Comparison of ENCODE assay signal across 8 cellular contexts in genomic region chr1:160795951-160796383, GRCh38. TPM values are rescaled to one million over a fixed set of nuclear protein-coding genes. Genes with fewer than 3 reads are reported as not detected.
DNase-seq lines count a peak whose midpoint lies in the region; ATAC-seq and TF ChIP-seq lines count a peak whose summit lies in the region.

Gene LY9 (plus strand): TSS chr1:160796174. CDS start chr1:160796188, 14 bp downstream.

- peak within 1 kb of the TSS; percentile 57 to 78 for H3K27ac ChIP-seq in mucosa of rectum (ENCODE audit: low read depth in 2 of 2, low read length in 2 of 2)
- peak within 1 kb of the TSS; percentile 36 for H3K27ac ChIP-seq in upper lobe of right lung

- DNase-seq in activated CD4-positive, alpha-beta memory T cell treated with anti-CD3 and anti-CD28 coated beads, Interleukin-2, amount 10 ng/mL, durations not matched to agents 7 days and 5 days, result peak; percentile 88
- DNase-seq in upper lobe of right lung (no peak), NCI-H82 (lab: John Stamatoyannopoulos, UW) (no peak), NCI-H345 (lab: John Stamatoyannopoulos, UW) (no peak), NCI-H1105 (lab: John Stamatoyannopoulos, UW) (no peak)

- H3K27ac Mint-ChIP-seq in activated CD4-positive, alpha-beta memory T cell treated with anti-CD3 and anti-CD28 coated beads, Interleukin-2, amount 10 ng/mL, durations not matched to agents 7 days and 5 days, result peak within 1 kb of the TSS; percentile 96

- H3K4me3 ChIP-seq in mucosa of rectum (ENCODE audit: low read length in 2 of 2) (peak within 1 kb of the TSS; percentile 20 to 64), upper lobe of right lung (peak within 1 kb of the TSS; percentile 29)

- H3K27me3 Mint-ChIP-seq in activated CD4-positive, alpha-beta memory T cell treated with anti-CD3 and anti-CD28 coated beads, Interleukin-2, amount 10 ng/mL, durations not matched to agents 7 days and 5 days, result peaks cover 3% of the 10 kb centered on the region

- H3K36me3 Mint-ChIP-seq in activated CD4-positive, alpha-beta memory T cell treated with anti-CD3 and anti-CD28 coated beads, Interleukin-2, amount 10 ng/mL, durations not matched to agents 7 days and 5 days (ENCODE audit: low read depth), result peaks cover 30% of the 10 kb centered on the region

- no peaks in the 10 kb centered on the region for H3K9me3 ChIP-seq in mucosa of rectum (ENCODE audit: control insufficient read depth in 2 of 2, low read length in 2 of 2)
- H3K9me3 ChIP-seq in upper lobe of right lung, result no peaks in the 10 kb centered on the region

- H3K4me1 ChIP-seq in mucosa of rectum (ENCODE audit: control insufficient read depth in 2 of 2, insufficient read depth in 2 of 2, low read length in 2 of 2), result peaks cover 2% of the 10 kb centered on the region in 2 donors
- no peaks in the 10 kb centered on the region for H3K4me1 ChIP-seq in upper lobe of right lung

- H3K9me3 Mint-ChIP-seq in activated CD4-positive, alpha-beta memory T cell treated with anti-CD3 and anti-CD28 coated beads, Interleukin-2, amount 10 ng/mL, durations not matched to agents 7 days and 5 days, result no peaks in the 10 kb centered on the region

- TF ChIP-seq CTCF in upper lobe of right lung (IDR thresholded peaks at IDR 0.05), result no peak

- H3K9ac ChIP-seq in mucosa of rectum (ENCODE audit: low read depth in 1 of 2, low read length in 2 of 2), result peak within 1 kb of the TSS; percentile 15 to 36

- intact Hi-C loops in upper lobe of right lung (cut with DNase I), result no loop called here

- peaks cover 66% of the 10 kb centered on the region for H3K4me1 Mint-ChIP-seq in activated CD4-positive, alpha-beta memory T cell treated with anti-CD3 and anti-CD28 coated beads, Interleukin-2, amount 10 ng/mL, durations not matched to agents 7 days and 5 days

- POLR2A ChIA-PET in activated CD4-positive, alpha-beta memory T cell treated with anti-CD3 and anti-CD28 coated beads, Interleukin-2, amount 10 ng/mL, durations not matched to agents 7 days and 5 days (lab: Charles Lee), result interaction anchor here (0.7 to 7.2 kb wide), 14 partner anchors 10 to 337 kb away, joined by 3 to 46 read pairs (median 4); partner anchors contain the start of gene CD48

- peak; percentile 72 for ATAC-seq in GM19438 (IDR thresholded peaks at IDR 0.05; ENCODE audit: low read depth, unreplicated experiment)
- peak; percentile 77 for ATAC-seq in HG03378 (IDR thresholded peaks at IDR 0.05; ENCODE audit: unreplicated experiment)
- peak; percentile 80 for ATAC-seq in upper lobe of right lung

- no peaks in the 10 kb centered on the region for H3K27me3 ChIP-seq in mucosa of rectum (ENCODE audit: control insufficient read depth in 2 of 2, insufficient read depth in 2 of 2, low read length in 2 of 2)
- H3K27me3 ChIP-seq in upper lobe of right lung, result no peaks in the 10 kb centered on the region

- H3K36me3 ChIP-seq in mucosa of rectum (ENCODE audit: control insufficient read depth in 2 of 2, insufficient read depth in 2 of 2, low read length in 2 of 2), result no peaks in the 10 kb centered on the region
- no peaks in the 10 kb centered on the region for H3K36me3 ChIP-seq in upper lobe of right lung

- CTCF ChIA-PET in activated CD4-positive, alpha-beta memory T cell treated with anti-CD3 and anti-CD28 coated beads, Interleukin-2, amount 10 ng/mL, durations not matched to agents 7 days and 5 days (lab: Charles Lee), result interaction anchor here (0.8 to 7.3 kb wide), 9 partner anchors 15 to 121 kb away, joined by 3 to 58 read pairs (median 6); no protein-coding TSS in a partner anchor

- peak within 1 kb of the TSS; percentile 91 for H3K4me3 Mint-ChIP-seq in activated CD4-positive, alpha-beta memory T cell treated with anti-CD3 and anti-CD28 coated beads, Interleukin-2, amount 10 ng/mL, durations not matched to agents 7 days and 5 days

RNA-seq across cellular contexts. Expression of gene LY9, which starts in this region (rescaled TPM):
- 10 to 100 TPM; 46.4 to 49.9 TPM for total RNA-seq in activated CD4-positive, alpha-beta memory T cell treated with anti-CD3 and anti-CD28 coated beads, Interleukin-2, amount 10 ng/mL, durations not matched to agents 7 days and 5 days
- 3.3 TPM for total RNA-seq in upper lobe of right lung

Comparison
In these comparisons a context has a peak if more than half of its experiments do, and no peak if none do; other contexts are left out.
1. RNA of gene LY9 (total RNA-seq): 46.4 to 49.9 TPM in activated CD4-positive, alpha-beta memory T cell treated with anti-CD3 and anti-CD28 coated beads, Interleukin-2, amount 10 ng/mL, durations not matched to agents 7 days and 5 days; 3.3 TPM in upper lobe of right lung (single experiment); every median in the first group is over 10 times any median in the second.
2. Peak in every context shown above with its lines, with median percentiles within 50 percentile points of each other: ATAC-seq.